23 cellular contexts compared by ENCODE assay signal in genomic region chr20:9532069-9532809, GRCh38. TPM values are rescaled to one million over a fixed set of nuclear protein-coding genes. Genes with fewer than 3 reads are reported as not detected.
DNase-seq lines count a peak whose midpoint lies in the region; TF ChIP-seq lines count a peak whose summit lies in the region.
"Had no signal": no experiment of that assay in that cellular context is flagged by ENCODE, and none has a peak within 500 bp of the region (broad histone marks: within the 10 kb centered on the region; RNA-seq: fewer than 3 reads in every experiment).

No MANE protein-coding gene starts in this region.

- H3K27ac ChIP-seq in mammary epithelial cell (ENCODE audit: insufficient read depth, low read depth, low read length) (no peak overlapping the region), breast epithelium (no peak overlapping the region), substantia nigra (ENCODE audit: low read depth, low read length, poor library complexity, severe bottlenecking) (no peak overlapping the region), esophagus squamous epithelium (no peak overlapping the region), dorsolateral prefrontal cortex (peak overlapping the region in 7 of 59 donors; percentile 7 to 56 (median 14))
- H3K27ac ChIP-seq: hepatocyte, pancreas, upper lobe of right lung had no signal

- H3K36me3 Mint-ChIP-seq in brain = peaks cover 8% of the 10 kb centered on the region
- H3K36me3 Mint-ChIP-seq: naive thymus-derived CD4-positive, alpha-beta T cell had no signal

- no peaks in the 10 kb centered on the region for H3K9me3 ChIP-seq in mammary epithelial cell (replicated peaks; ENCODE audit: insufficient read depth, low read length)
- no peaks in the 10 kb centered on the region for H3K9me3 ChIP-seq in breast epithelium
- H3K9me3 ChIP-seq in esophagus squamous epithelium = no peaks in the 10 kb centered on the region
- H3K9me3 ChIP-seq: pancreas, upper lobe of right lung had no signal

- no peaks in the 10 kb centered on the region for H4K20me1 ChIP-seq in mammary epithelial cell (ENCODE audit: insufficient read depth, low read length)

- H3K4me2 ChIP-seq in mammary epithelial cell (ENCODE audit: insufficient read depth, low read depth, low read length) = peak overlapping the region; percentile 4
- H3K4me2 ChIP-seq: hepatocyte had no signal

- H3K27me3 ChIP-seq in mammary epithelial cell (ENCODE audit: insufficient read depth, low read length) (no peaks in the 10 kb centered on the region), breast epithelium (no peaks in the 10 kb centered on the region), esophagus squamous epithelium (no peaks in the 10 kb centered on the region), dorsolateral prefrontal cortex (no peaks in the 10 kb centered on the region)
- H3K27me3 ChIP-seq: hepatocyte, pancreas, upper lobe of right lung had no signal

- H3K4me3 Mint-ChIP-seq in brain = no peak overlapping the region
- H3K4me3 Mint-ChIP-seq: CD4-positive, alpha-beta T cell; naive thymus-derived CD4-positive, alpha-beta T cell; stimulated activated naive CD8-positive, alpha-beta T cell treated with anti-CD3 and anti-CD28 coated beads, Interleukin-15, amount 100 ng/mL, for 72 hours had no signal

- peaks cover 0 to 3% (median 0%) of the 10 kb centered on the region in 5 experiments for H3K9me3 Mint-ChIP-seq in brain
- H3K9me3 Mint-ChIP-seq: stimulated activated naive CD8-positive, alpha-beta T cell treated with anti-CD3 and anti-CD28 coated beads, Interleukin-15, amount 100 ng/mL, for 72 hours had no signal

- CTCF ChIA-PET in mammary epithelial cell (lab: Charles Lee; ENCODE audit: low non-redundant PET) = no interaction called here

- peaks cover 23% of the 10 kb centered on the region for H3K4me1 Mint-ChIP-seq in brain
- H3K4me1 Mint-ChIP-seq: naive thymus-derived CD4-positive, alpha-beta T cell; stimulated activated naive CD8-positive, alpha-beta T cell treated with anti-CD3 and anti-CD28 coated beads, Interleukin-15, amount 100 ng/mL, for 72 hours had no signal

- H3K27me3 Mint-ChIP-seq in brain = peaks cover 6% of the 10 kb centered on the region
- H3K27me3 Mint-ChIP-seq: stimulated activated naive CD8-positive, alpha-beta T cell treated with anti-CD3 and anti-CD28 coated beads, Interleukin-15, amount 100 ng/mL, for 72 hours had no signal

- dilution Hi-C loops in mammary epithelial cell (cut with HindIII; ENCODE audit: low sequenced_read_pairs) = loop anchor here (5.0 kb wide), 1 partner anchor 50 kb away; no protein-coding TSS in a partner anchor

- peak overlapping the region; percentile 17 for H2AFZ ChIP-seq in mammary epithelial cell (ENCODE audit: low read depth, low read length)
- H2AFZ ChIP-seq: hepatocyte had no signal

- H3K36me3 ChIP-seq in mammary epithelial cell (ENCODE audit: insufficient read depth, low read length) = no peaks in the 10 kb centered on the region
- no peaks in the 10 kb centered on the region for H3K36me3 ChIP-seq in breast epithelium
- no peaks in the 10 kb centered on the region for H3K36me3 ChIP-seq in esophagus squamous epithelium
- H3K36me3 ChIP-seq: pancreas, upper lobe of right lung had no signal

- in situ Hi-C loops in mammary epithelial cell (cut with MboI; ENCODE audit: low sequenced_read_pairs in 2 of 2) = no loop called here

- no peak overlapping the region for H3K4me3 ChIP-seq in mammary epithelial cell (replicated peaks in 1 of 3; ENCODE audit: insufficient read depth in 1 of 3, low read depth in 2 of 3, low read length in 3 of 3)
- no peak overlapping the region for H3K4me3 ChIP-seq in breast epithelium
- no peak overlapping the region for H3K4me3 ChIP-seq in esophagus squamous epithelium
- H3K4me3 ChIP-seq in dorsolateral prefrontal cortex = no peak overlapping the region
- H3K4me3 ChIP-seq: hepatocyte, pancreas, upper lobe of right lung had no signal

- TF ChIP-seq POLR2A in breast epithelium (IDR thresholded peaks at IDR 0.05) (no peak), esophagus squamous epithelium (IDR thresholded peaks at IDR 0.05) (no peak)

- BruUV-seq in mammary epithelial cell (replicated peaks; lab: Mats Ljungman, UMichigan) = no TSS peak

- no peak for TF ChIP-seq CTCF in mammary epithelial cell (conservative IDR thresholded peaks at IDR 0.05 in 1 of 2, IDR thresholded peaks at IDR 0.05 in 1 of 2; ENCODE audit: extremely low read depth in 1 of 2, insufficient read depth in 1 of 2, low read depth in 1 of 2, low read length in 2 of 2)
- no peak for TF ChIP-seq CTCF in breast epithelium (IDR thresholded peaks at IDR 0.05)
- no peak for TF ChIP-seq CTCF in brain (conservative IDR thresholded peaks at IDR 0.05)
- no peak for TF ChIP-seq CTCF in esophagus squamous epithelium (IDR thresholded peaks at IDR 0.05)
- no peak for TF ChIP-seq CTCF in dorsolateral prefrontal cortex (IDR thresholded peaks at IDR 0.05 in 54 of 56, conservative IDR thresholded peaks at IDR 0.05 in 2 of 56; ENCODE audit: low read depth in 1 of 56, partially characterized antibody in 56 of 56)

- H3K27ac Mint-ChIP-seq in brain = peak overlapping the region in 3 of 5 experiments; percentile 60 to 82 (median 66)
- H3K27ac Mint-ChIP-seq: CD4-positive, alpha-beta T cell; naive thymus-derived CD4-positive, alpha-beta T cell had no signal

- WGBS in mammary epithelial cell (ENCODE audit: low coverage, missing lambda C conversion rate) = 37% methylated on average over 3 of the region's 3 CpGs
- 37 to 47% methylated on average over 3 of the region's 3 CpGs for WGBS in esophagus squamous epithelium, 2 donors

- H3K4me1 ChIP-seq in mammary epithelial cell (ENCODE audit: insufficient read depth, low read length) (peaks cover 10% of the 10 kb centered on the region), breast epithelium (no peaks in the 10 kb centered on the region), esophagus squamous epithelium (no peaks in the 10 kb centered on the region)
- H3K4me1 ChIP-seq: pancreas, upper lobe of right lung had no signal

- intact Hi-C loops in mammary epithelial cell (cut with micrococcal nuclease) = no loop called here
- intact Hi-C loops in breast epithelium (cut with DNase I; ENCODE audit: low total_unique reads) = no loop called here
- intact Hi-C loops in esophagus squamous epithelium (cut with DNase I) = no loop called here
- intact Hi-C loops in dorsolateral prefrontal cortex (cut with DNase I) = no loop called here

- H3K79me2 ChIP-seq in mammary epithelial cell (ENCODE audit: insufficient read depth, low read length) = no peaks in the 10 kb centered on the region
- H3K79me2 ChIP-seq: hepatocyte had no signal

- DNase-seq in mammary epithelial cell (peak; percentile 19), breast epithelium (ENCODE audit: low spot score in 2 of 2) (no peak), NCI-H1694 treated with DMSO at 0.1 percent for 48 hours (lab: John Stamatoyannopoulos, UW) (peak; percentile 2), DMS79 (lab: John Stamatoyannopoulos, UW) (no peak), substantia nigra (lab: John Stamatoyannopoulos, UW) (no peak), esophagus squamous epithelium (lab: John Stamatoyannopoulos, UW) (no peak), dorsolateral prefrontal cortex (no peak)
- DNase-seq: activated CD4-positive, alpha-beta T cell treated with anti-CD3 and anti-CD28 coated beads, Interleukin-2, amount 50 U/mL, for 48 hours; activated naive CD4-positive, alpha-beta T cell treated with Interleukin-2 at 50 U/mL for 16 hours; CD4-positive, alpha-beta T cell; Kasumi-1; naive thymus-derived CD4-positive, alpha-beta T cell; NCI-H2029; pancreas; stimulated activated CD4-positive, alpha-beta T cell treated with anti-CD3 and anti-CD28 coated beads, Interleukin-1b, Interleukin-23, amount 100 ng/mL, for 48 hours; stimulated activated naive CD8-positive, alpha-beta T cell treated with anti-CD3 and anti-CD28 coated beads, Interleukin-15, amount 100 ng/mL, for 72 hours; T-helper 1 cell; upper lobe of right lung had no signal

- no peak overlapping the region for H3K9ac ChIP-seq in mammary epithelial cell (ENCODE audit: insufficient read depth, low read length)

RNA-seq across cellular contexts. Expression of gene LAMP5, which starts 17.8 kb away (rescaled TPM):
- total RNA-seq in mammary epithelial cell = not detected
- 0.02 TPM for polyA plus RNA-seq in mammary epithelial cell
- not detected for polyA minus RNA-seq in mammary epithelial cell
- under 1 TPM in 2 of 3 donors, not detected in 1; 0.33 to 0.88 TPM for total RNA-seq in breast epithelium
- 10.8 TPM for polyA plus RNA-seq in brain (ENCODE audit: insufficient read depth, low read depth, low replicate concordance)
- total RNA-seq in esophagus squamous epithelium = not detected
- 10 to 100 TPM in 119 of 120 experiments, 1 to 10 TPM in 1; 4.0 to 97.8 (median 36.2) TPM for total RNA-seq in dorsolateral prefrontal cortex
- total RNA-seq: fibroblast of villous mesenchyme, lung microvascular endothelial cell had no signal
- polyA plus RNA-seq: hepatocyte; keratinocyte; naive thymus-derived CD4-positive, alpha-beta T cell had no signal

Comparison
In these comparisons a context has a peak if more than half of its experiments do, and no peak if none do; other contexts are left out.
1. DNase-seq: peak in mammary epithelial cell (single experiment) and NCI-H1694 treated with DMSO at 0.1 percent for 48 hours (single experiment); none in breast epithelium (0 of 2), DMS79 (single experiment), substantia nigra (0 of 49), esophagus squamous epithelium (single experiment) and dorsolateral prefrontal cortex (0 of 10).